12 cellular contexts compared by ENCODE assay signal in the genomic region with DNA sequence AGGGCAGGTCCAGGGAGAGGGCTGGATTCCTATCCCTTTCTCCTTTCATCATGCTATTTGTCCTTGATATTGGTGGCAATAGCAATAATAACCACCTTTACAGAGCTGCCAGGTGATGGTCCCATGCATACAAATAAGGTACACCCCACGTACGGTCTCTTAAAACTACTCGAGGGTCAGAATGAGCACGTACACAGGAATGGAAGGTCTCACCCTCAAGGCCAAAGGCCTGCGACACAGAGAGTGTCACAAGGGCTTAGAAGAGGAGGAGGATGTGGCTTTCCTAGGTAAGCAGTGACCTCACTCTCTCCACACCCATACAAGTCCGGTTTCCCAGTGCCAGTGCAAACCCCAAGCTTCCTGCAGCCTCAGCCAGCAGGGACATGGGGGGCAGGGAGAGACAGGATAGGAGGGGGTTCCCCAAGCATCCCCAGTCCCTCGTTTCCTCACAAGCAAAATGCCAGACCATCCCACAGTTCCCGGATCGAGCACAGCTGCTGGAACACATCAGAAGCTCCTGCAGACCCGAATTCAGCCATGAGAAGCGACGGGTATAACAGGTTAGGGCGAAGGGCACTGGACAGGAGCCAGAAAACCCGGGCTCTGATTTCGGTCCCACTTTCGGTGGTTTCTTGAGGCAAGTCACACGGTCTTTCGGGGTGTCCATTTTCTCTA. TPM values are rescaled to one million over a fixed set of nuclear protein-coding genes. Genes with fewer than 3 reads are reported as not detected.
A peak's percentile ranks its signal among the peaks of the same experiment; 100 is the strongest.
DNase-seq lines count a peak whose midpoint lies in the region; ATAC-seq and TF ChIP-seq lines count a peak whose summit lies in the region.
"Had no signal": no experiment of that assay in that cellular context is flagged by ENCODE, and none has a peak within 500 bp of the region (broad histone marks: within the 10 kb centered on the region; RNA-seq: fewer than 3 reads in every experiment).

No MANE protein-coding gene starts in this region.

- H3K36me3 Mint-ChIP-seq in central memory CD8-positive, alpha-beta T cell (ENCODE audit: insufficient read depth) = peaks cover 2% of the 10 kb centered on the region
- H3K36me3 Mint-ChIP-seq: stimulated activated memory B cell treated with anti-CD40 and anti-IgM and Interleukin-4, amounts not matched to agents 10 μg/mL and 1 μg/mL and 100 μg/mL, for 72 hours had no signal

- H3K4me3 Mint-ChIP-seq in central memory CD8-positive, alpha-beta T cell = peak overlapping the region; percentile 8
- H3K4me3 Mint-ChIP-seq: stimulated activated memory B cell treated with anti-CD40 and anti-IgM and Interleukin-4, amounts not matched to agents 10 μg/mL and 1 μg/mL and 100 μg/mL, for 72 hours had no signal

- peaks cover 39% of the 10 kb centered on the region for H3K4me1 Mint-ChIP-seq in central memory CD8-positive, alpha-beta T cell
- H3K4me1 Mint-ChIP-seq: stimulated activated memory B cell treated with anti-CD40 and anti-IgM and Interleukin-4, amounts not matched to agents 10 μg/mL and 1 μg/mL and 100 μg/mL, for 72 hours had no signal

- H3K27ac ChIP-seq in osteoblast (ENCODE audit: low read depth, low read length) = no peak overlapping the region
- H3K27ac ChIP-seq: sigmoid colon had no signal

- no peak overlapping the region for H3K4me3 ChIP-seq in osteoblast (ENCODE audit: insufficient read depth, low read length)
- H3K4me3 ChIP-seq: sigmoid colon had no signal

- no peaks in the 10 kb centered on the region for H3K36me3 ChIP-seq in osteoblast (ENCODE audit: insufficient read depth, low read length)
- H3K36me3 ChIP-seq: sigmoid colon had no signal

- H3K27ac Mint-ChIP-seq in central memory CD8-positive, alpha-beta T cell (ENCODE audit: low read depth) = peak overlapping the region; percentile 76
- H3K27ac Mint-ChIP-seq: stimulated activated memory B cell treated with anti-CD40 and anti-IgM and Interleukin-4, amounts not matched to agents 10 μg/mL and 1 μg/mL and 100 μg/mL, for 72 hours had no signal

- DNase-seq in ELR (ENCODE audit: low read depth) (peak; percentile 34), RPMI8226 (peak; percentile 77), osteoblast (ENCODE audit: insufficient read length, low spot score, missing footprints) (peak; percentile 54), NCI-H1092 (lab: John Stamatoyannopoulos, UW) (no peak), NCI-H446 (lab: John Stamatoyannopoulos, UW) (no peak)
- DNase-seq in central memory CD8-positive, alpha-beta T cell (ENCODE audit: low spot score in 2 of 2) = no peak
- DNase-seq: EL, KBM-7 had no signal

- H3K27me3 Mint-ChIP-seq in central memory CD8-positive, alpha-beta T cell = peaks cover 8% of the 10 kb centered on the region

- no peaks in the 10 kb centered on the region for H3K79me2 ChIP-seq in osteoblast (ENCODE audit: insufficient read depth, low read length)

- no peaks in the 10 kb centered on the region for H3K9me3 Mint-ChIP-seq in central memory CD8-positive, alpha-beta T cell
- H3K9me3 Mint-ChIP-seq: stimulated activated memory B cell treated with anti-CD40 and anti-IgM and Interleukin-4, amounts not matched to agents 10 μg/mL and 1 μg/mL and 100 μg/mL, for 72 hours had no signal

- no peaks in the 10 kb centered on the region for H4K20me1 ChIP-seq in osteoblast (ENCODE audit: insufficient read depth, low read length)

- peaks cover 3% of the 10 kb centered on the region for H3K27me3 ChIP-seq in osteoblast (ENCODE audit: insufficient read depth, low read length)
- H3K27me3 ChIP-seq: sigmoid colon had no signal

- ATAC-seq in central memory CD8-positive, alpha-beta T cell (replicated peaks; ENCODE audit: extremely low read depth, poor library complexity, severe bottlenecking) = peak; percentile 50
- ATAC-seq in HG03342 (IDR thresholded peaks at IDR 0.05; ENCODE audit: unreplicated experiment) (no peak), SK-N-SH treated with all-trans-retinoic acid at 6 μM for 48 hours (no peak)
- ATAC-seq: stimulated activated memory B cell treated with anti-CD40 and anti-IgM and Interleukin-4, amounts not matched to agents 10 μg/mL and 1 μg/mL and 100 μg/mL, for 72 hours had no signal

- no peaks in the 10 kb centered on the region for H3K9me3 ChIP-seq in osteoblast (ENCODE audit: low read depth, low read length)
- H3K9me3 ChIP-seq: sigmoid colon had no signal

- peaks cover 7% of the 10 kb centered on the region for H3K4me1 ChIP-seq in osteoblast (ENCODE audit: insufficient read depth, low read length)
- H3K4me1 ChIP-seq: sigmoid colon had no signal

- no peak overlapping the region for H3K4me2 ChIP-seq in osteoblast (ENCODE audit: insufficient read depth, low read length)

- no peak overlapping the region for H2AFZ ChIP-seq in osteoblast (ENCODE audit: low read length)

- TF ChIP-seq CTCF in osteoblast (IDR thresholded peaks at IDR 0.05; ENCODE audit: extremely low read depth, low read depth, low read length) = no peak

TF ChIP-seq in SK-N-SH treated with all-trans-retinoic acid at 6 μM for 48 hours, 23 proteins besides CTCF, POLR2A, EP300 and RAD21:
- no peak for TF ChIP-seq ZNF70 (CRISPR knock-in tag; IDR thresholded peaks at IDR 0.05)
- TF ChIP-seq RARB (CRISPR knock-in tag; IDR thresholded peaks at IDR 0.05) = no peak
- no peak for TF ChIP-seq TCF4 (CRISPR knock-in tag; IDR thresholded peaks at IDR 0.05; ENCODE audit: borderline replicate concordance)
- TF ChIP-seq CSDC2 (CRISPR knock-in tag; IDR thresholded peaks at IDR 0.05) = no peak
- TF ChIP-seq ZNF8 (CRISPR knock-in tag; IDR thresholded peaks at IDR 0.05) = no peak
- no peak for TF ChIP-seq BACH2 (CRISPR knock-in tag; IDR thresholded peaks at IDR 0.05; ENCODE audit: borderline replicate concordance)
- no peak for TF ChIP-seq ZFP3 (CRISPR knock-in tag; IDR thresholded peaks at IDR 0.05)
- TF ChIP-seq ZFP30 (CRISPR knock-in tag; IDR thresholded peaks at IDR 0.05) = no peak
- TF ChIP-seq ESRRG (CRISPR knock-in tag; IDR thresholded peaks at IDR 0.05) = no peak
- no peak for TF ChIP-seq CSRNP3 (CRISPR knock-in tag; IDR thresholded peaks at IDR 0.05)
- no peak for TF ChIP-seq ARNTL (CRISPR knock-in tag; IDR thresholded peaks at IDR 0.05; ENCODE audit: borderline replicate concordance, low read depth)
- no peak for TF ChIP-seq TOX (CRISPR knock-in tag; IDR thresholded peaks at IDR 0.05; ENCODE audit: borderline replicate concordance)
- TF ChIP-seq POU6F1 (CRISPR knock-in tag; IDR thresholded peaks at IDR 0.05; ENCODE audit: borderline replicate concordance, low read depth) = no peak
- TF ChIP-seq, protein P1, sequence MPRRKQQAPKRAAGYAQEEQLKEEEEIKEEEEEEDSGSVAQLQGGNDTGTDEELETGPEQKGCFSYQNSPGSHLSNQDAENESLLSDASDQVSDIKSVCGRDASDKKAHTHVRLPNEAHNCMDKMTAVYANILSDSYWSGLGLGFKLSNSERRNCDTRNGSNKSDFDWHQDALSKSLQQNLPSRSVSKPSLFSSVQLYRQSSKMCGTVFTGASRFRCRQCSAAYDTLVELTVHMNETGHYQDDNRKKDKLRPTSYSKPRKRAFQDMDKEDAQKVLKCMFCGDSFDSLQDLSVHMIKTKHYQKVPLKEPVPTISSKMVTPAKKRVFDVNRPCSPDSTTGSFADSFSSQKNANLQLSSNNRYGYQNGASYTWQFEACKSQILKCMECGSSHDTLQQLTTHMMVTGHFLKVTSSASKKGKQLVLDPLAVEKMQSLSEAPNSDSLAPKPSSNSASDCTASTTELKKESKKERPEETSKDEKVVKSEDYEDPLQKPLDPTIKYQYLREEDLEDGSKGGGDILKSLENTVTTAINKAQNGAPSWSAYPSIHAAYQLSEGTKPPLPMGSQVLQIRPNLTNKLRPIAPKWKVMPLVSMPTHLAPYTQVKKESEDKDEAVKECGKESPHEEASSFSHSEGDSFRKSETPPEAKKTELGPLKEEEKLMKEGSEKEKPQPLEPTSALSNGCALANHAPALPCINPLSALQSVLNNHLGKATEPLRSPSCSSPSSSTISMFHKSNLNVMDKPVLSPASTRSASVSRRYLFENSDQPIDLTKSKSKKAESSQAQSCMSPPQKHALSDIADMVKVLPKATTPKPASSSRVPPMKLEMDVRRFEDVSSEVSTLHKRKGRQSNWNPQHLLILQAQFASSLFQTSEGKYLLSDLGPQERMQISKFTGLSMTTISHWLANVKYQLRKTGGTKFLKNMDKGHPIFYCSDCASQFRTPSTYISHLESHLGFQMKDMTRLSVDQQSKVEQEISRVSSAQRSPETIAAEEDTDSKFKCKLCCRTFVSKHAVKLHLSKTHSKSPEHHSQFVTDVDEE (CRISPR knock-in tag; IDR thresholded peaks at IDR 0.05) = no peak
- no peak for TF ChIP-seq GLIS3 (CRISPR knock-in tag; IDR thresholded peaks at IDR 0.05)
- TF ChIP-seq ZC3H10 (CRISPR knock-in tag; IDR thresholded peaks at IDR 0.05) = no peak

RNA-seq across cellular contexts. Expression of gene PLB1, which starts 49.2 kb away (rescaled TPM):
- total RNA-seq in osteoblast = 0.36 and 0.88 TPM in 2 replicates

Comparison
In these comparisons a context has a peak if more than half of its experiments do, and no peak if none do; other contexts are left out.
1. DNase-seq: peak in ELR (single experiment), RPMI8226 (single experiment) and osteoblast (single experiment); none in central memory CD8-positive, alpha-beta T cell (0 of 2), NCI-H1092 (single experiment) and NCI-H446 (0 of 2).